ENCODE assay signal across 8 cellular contexts in the genomic region with DNA sequence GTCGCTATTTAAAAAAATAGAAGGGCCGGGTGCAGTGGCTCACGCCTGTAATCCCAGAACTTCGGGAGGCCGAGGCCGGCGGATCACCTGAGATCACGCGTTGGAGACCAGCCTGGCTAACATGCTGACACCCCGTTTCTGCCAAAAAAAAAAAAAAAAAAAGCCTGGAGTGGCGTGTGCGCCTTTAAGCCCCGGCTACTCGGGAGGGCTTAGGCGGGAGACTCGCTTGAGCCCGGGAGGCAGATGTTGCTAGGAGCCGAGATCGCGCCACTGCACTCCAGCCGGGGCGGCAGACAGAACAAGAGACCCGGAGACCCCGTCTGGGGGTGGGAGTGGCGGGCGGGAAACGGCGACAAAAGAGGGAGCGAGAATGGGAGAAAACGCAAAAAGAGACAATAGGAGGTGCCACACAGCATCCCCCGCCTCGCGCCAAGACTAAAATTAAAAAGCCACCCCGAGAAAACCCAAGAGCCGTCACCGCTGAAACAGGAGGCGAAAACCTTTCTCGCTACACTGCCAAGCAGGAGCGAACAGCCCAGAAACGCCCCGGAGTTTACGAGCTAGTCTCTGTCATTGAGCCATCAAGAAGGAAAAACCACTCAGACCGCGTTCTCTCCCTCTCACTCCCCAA. TPM values are rescaled to one million over a fixed set of nuclear protein-coding genes. Genes with fewer than 3 reads are reported as not detected.
DNase-seq lines count a peak whose midpoint lies in the region; ATAC-seq and TF ChIP-seq lines count a peak whose summit lies in the region.
"Not testable (repeated sequence)": the region's sequence is repeated elsewhere in the genome, so short reads cannot be mapped to it uniquely, and the experiment has no call there.

No MANE protein-coding gene starts in this region.

- intact Hi-C loops in CD4-positive, alpha-beta memory T cell (cut with micrococcal nuclease); psoas muscle (cut with DNase I): not testable (repeated sequence)

- ATAC-seq in GM21786 (IDR thresholded peaks at IDR 0.05; ENCODE audit: unreplicated experiment) (peak; percentile 12), psoas muscle (peak; percentile 28 to 74 (median 50))
- ATAC-seq in activated CD8-positive, alpha-beta memory T cell treated with anti-CD3 and anti-CD28 coated beads, Interleukin-2, amount 10 ng/mL, durations not matched to agents 7 days and 5 days: peak; percentile 46

- CTCF ChIA-PET in CD4-positive, alpha-beta memory T cell (lab: Charles Lee; ENCODE audit: partially characterized antibody); activated CD8-positive, alpha-beta memory T cell treated with anti-CD3 and anti-CD28 coated beads, Interleukin-2, amount 10 ng/mL, durations not matched to agents 7 days and 5 days (lab: Charles Lee): not testable (repeated sequence)

- POLR2A ChIA-PET in CD4-positive, alpha-beta memory T cell (lab: Charles Lee; ENCODE audit: partially characterized antibody): not testable (repeated sequence)

- DNase-seq in CD4-positive, alpha-beta memory T cell: peak; percentile 79 to 93 (median 88)
- peak in 2 of 3 donors; percentile 25 to 83 for DNase-seq in Peyer's patch
- DNase-seq in activated CD8-positive, alpha-beta memory T cell treated with anti-CD3 and anti-CD28 coated beads, Interleukin-2, amount 10 ng/mL, durations not matched to agents 7 days and 5 days: peak; percentile 86
- peak; percentile 85 to 95 (median 92) for DNase-seq in immature natural killer cell
- peak; percentile 45 to 78 for DNase-seq in psoas muscle
- peak; percentile 86 for DNase-seq in stimulated activated CD8-positive, alpha-beta memory T cell treated with anti-CD3 and anti-CD28 coated beads, Interleukin-4, amount 100 ng/mL, for 48 hours

- not testable (repeated sequence) for H3K4me1 Mint-ChIP-seq in CD4-positive, alpha-beta memory T cell; activated CD8-positive, alpha-beta memory T cell treated with anti-CD3 and anti-CD28 coated beads, Interleukin-2, amount 10 ng/mL, durations not matched to agents 7 days and 5 days; brain; immature natural killer cell

- H3K4me1 ChIP-seq in CD4-positive, alpha-beta memory T cell (ENCODE audit: insufficient read depth, low read length); Peyer's patch; psoas muscle: not testable (repeated sequence)

- H3K9me3 ChIP-seq in CD4-positive, alpha-beta memory T cell (ENCODE audit: control insufficient read depth in 1 of 2, low read length in 2 of 2); Peyer's patch; psoas muscle: not testable (repeated sequence)

- not testable (repeated sequence) for TF ChIP-seq CTCF in Peyer's patch (IDR thresholded peaks at IDR 0.05); brain (conservative IDR thresholded peaks at IDR 0.05); psoas muscle (IDR thresholded peaks at IDR 0.05)

- H3K36me3 Mint-ChIP-seq in CD4-positive, alpha-beta memory T cell; activated CD8-positive, alpha-beta memory T cell treated with anti-CD3 and anti-CD28 coated beads, Interleukin-2, amount 10 ng/mL, durations not matched to agents 7 days and 5 days; brain; immature natural killer cell: not testable (repeated sequence)

- not testable (repeated sequence) for H3K4me3 ChIP-seq in CD4-positive, alpha-beta memory T cell (ENCODE audit: low read length in 2 of 2)
- H3K4me3 ChIP-seq in Peyer's patch (peak overlapping the region in 1 of 4 donors; percentile 28), psoas muscle (peak overlapping the region; percentile 18)

- not testable (repeated sequence) for H3K9me3 Mint-ChIP-seq in CD4-positive, alpha-beta memory T cell; activated CD8-positive, alpha-beta memory T cell treated with anti-CD3 and anti-CD28 coated beads, Interleukin-2, amount 10 ng/mL, durations not matched to agents 7 days and 5 days (ENCODE audit: low read depth); brain; immature natural killer cell

- not testable (repeated sequence) for H3K27me3 Mint-ChIP-seq in CD4-positive, alpha-beta memory T cell; activated CD8-positive, alpha-beta memory T cell treated with anti-CD3 and anti-CD28 coated beads, Interleukin-2, amount 10 ng/mL, durations not matched to agents 7 days and 5 days; brain; immature natural killer cell (ENCODE audit: low read depth in 3 of 3)

- not testable (repeated sequence) for H3K36me3 ChIP-seq in CD4-positive, alpha-beta memory T cell (ENCODE audit: insufficient read depth, low read length); Peyer's patch; psoas muscle (ENCODE audit: insufficient read depth in 1 of 2, low read depth in 1 of 2)

- peak overlapping the region; percentile 78 to 89 (median 82) for H3K4me3 Mint-ChIP-seq in CD4-positive, alpha-beta memory T cell
- H3K4me3 Mint-ChIP-seq in activated CD8-positive, alpha-beta memory T cell treated with anti-CD3 and anti-CD28 coated beads, Interleukin-2, amount 10 ng/mL, durations not matched to agents 7 days and 5 days: not testable (repeated sequence)
- H3K4me3 Mint-ChIP-seq in brain (peak overlapping the region; percentile 77 to 85 (median 81)), immature natural killer cell (peak overlapping the region; percentile 77 to 84 (median 78))

- peak overlapping the region; percentile 64 to 96 (median 91) for H3K27ac Mint-ChIP-seq in CD4-positive, alpha-beta memory T cell
- H3K27ac Mint-ChIP-seq in activated CD8-positive, alpha-beta memory T cell treated with anti-CD3 and anti-CD28 coated beads, Interleukin-2, amount 10 ng/mL, durations not matched to agents 7 days and 5 days: peak overlapping the region; percentile 71
- H3K27ac Mint-ChIP-seq in brain: peak overlapping the region; percentile 94 to 98 (median 96)
- peak overlapping the region; percentile 73 to 93 (median 88) for H3K27ac Mint-ChIP-seq in immature natural killer cell

- not testable (repeated sequence) for H3K27me3 ChIP-seq in CD4-positive, alpha-beta memory T cell (ENCODE audit: insufficient read depth, low read length); Peyer's patch; psoas muscle (ENCODE audit: insufficient read depth in 3 of 3, low read length in 2 of 3)

- 0 to 2% (median 1%) methylated on average over 16 to 24 of the region's 44 CpGs for WGBS in psoas muscle, 3 donors

- peak; percentile 39 to 97 for TF ChIP-seq POLR2A in Peyer's patch (IDR thresholded peaks at IDR 0.05)

- H3K27ac ChIP-seq in CD4-positive, alpha-beta memory T cell (ENCODE audit: low read depth, low read length): not testable (repeated sequence)
- H3K27ac ChIP-seq in Peyer's patch (peak overlapping the region in 1 of 4 donors; percentile 82), psoas muscle (peak overlapping the region; percentile 68)

RNA-seq across cellular contexts. Expression of a gene that starts 16.7 kb away (rescaled TPM):
- 10 to 100 TPM; 63.1 to 75.8 TPM for total RNA-seq in CD4-positive, alpha-beta memory T cell
- 10 to 100 TPM; 61.6 to 70.1 TPM for polyA plus RNA-seq in CD4-positive, alpha-beta memory T cell
- total RNA-seq in Peyer's patch: 10 to 100 TPM in 1 of 4 donors, 1 to 10 TPM in 3; 3.0 to 85.0 (median 3.2) TPM
- 10 to 100 TPM in 1 of 2 experiments, 1 to 10 TPM in 1; 9.7 to 10.4 TPM for total RNA-seq in activated CD8-positive, alpha-beta memory T cell treated with anti-CD3 and anti-CD28 coated beads, Interleukin-2, amount 10 ng/mL, durations not matched to agents 7 days and 5 days
- polyA plus RNA-seq in brain (ENCODE audit: insufficient read depth, low read depth, low replicate concordance): 2.7 TPM
- polyA plus RNA-seq in immature natural killer cell: 10 to 100 TPM in 2 of 3 donors, 1 to 10 TPM in 1; 5.2 to 19.0 (median 18.3) TPM
- total RNA-seq in psoas muscle: 1 to 10 TPM in 3 of 4 donors, under 1 TPM in 1; 0.71 to 2.2 (median 1.9) TPM
- polyA plus RNA-seq in psoas muscle: 1 to 10 TPM in 2 of 3 donors, under 1 TPM in 1; 0.71 to 1.9 (median 1.4) TPM

RNA-seq across cellular contexts. Expression of a gene that starts 58.9 kb away (rescaled TPM):
- 10 to 100 TPM; 13.8 to 15.1 TPM for total RNA-seq in CD4-positive, alpha-beta memory T cell
- 1 to 10 TPM; 1.6 to 6.9 TPM for polyA plus RNA-seq in CD4-positive, alpha-beta memory T cell
- total RNA-seq in Peyer's patch: 10 to 100 TPM in 3 of 4 donors, 1 to 10 TPM in 1; 9.9 to 48.4 (median 37.4) TPM
- total RNA-seq in activated CD8-positive, alpha-beta memory T cell treated with anti-CD3 and anti-CD28 coated beads, Interleukin-2, amount 10 ng/mL, durations not matched to agents 7 days and 5 days: 1 to 10 TPM; 4.7 to 4.8 TPM
- 6.8 TPM for polyA plus RNA-seq in brain (ENCODE audit: insufficient read depth, low read depth, low replicate concordance)
- 1 to 10 TPM in 2 of 3 donors, under 1 TPM in 1; 0.81 to 3.7 (median 1.9) TPM for polyA plus RNA-seq in immature natural killer cell
- total RNA-seq in psoas muscle: 10 to 100 TPM in 1 of 4 donors, 1 to 10 TPM in 3; 7.0 to 20.4 (median 9.3) TPM
- polyA plus RNA-seq in psoas muscle: 10 to 100 TPM in 1 of 3 donors, 1 to 10 TPM in 2; 8.2 to 65.6 (median 9.0) TPM
